ENCODE assay signal across 12 cellular contexts in the genomic region with DNA sequence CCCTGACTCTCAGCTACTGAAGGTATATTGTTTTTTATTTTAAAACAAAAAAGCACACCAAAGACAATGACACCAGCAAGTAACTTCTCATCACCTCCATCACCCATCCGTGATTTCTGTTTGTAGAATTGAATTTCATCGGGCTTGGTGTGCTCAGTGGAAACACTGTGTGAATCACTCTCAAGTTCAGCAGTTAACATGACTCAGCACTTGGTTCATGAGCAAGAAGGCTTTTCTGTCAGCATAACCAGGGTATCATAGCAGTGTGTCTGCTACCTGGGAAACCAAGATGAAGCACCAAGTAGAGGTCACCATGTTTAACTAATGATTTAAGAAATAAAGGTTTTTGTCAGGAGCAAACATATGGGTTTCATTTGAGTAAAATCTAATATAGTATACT.
DNase-seq lines count a peak whose midpoint lies in the region; ATAC-seq, FAIRE-seq and TF ChIP-seq lines count a peak whose summit lies in the region.
"Had no signal": no experiment of that assay in that cellular context is flagged by ENCODE, and none has a peak within 500 bp of the region (broad histone marks: within the 10 kb centered on the region; RNA-seq: fewer than 3 reads in every experiment).

No MANE protein-coding gene starts in this region.

- H3K27me3 Mint-ChIP-seq in T-helper 2 cell treated with Interferon-gamma antibody and Interleukin-4, amounts not matched to agents 5 μg/mL and 100 μg/mL, for 36 hours (ENCODE audit: low read depth), result no peaks in the 10 kb centered on the region

- peaks cover 16% of the 10 kb centered on the region for H3K4me1 Mint-ChIP-seq in T-helper 2 cell treated with Interferon-gamma antibody and Interleukin-4, amounts not matched to agents 5 μg/mL and 100 μg/mL, for 36 hours (ENCODE audit: low read depth)

- H3K4me1 ChIP-seq in tibial artery, result no peaks in the 10 kb centered on the region

- intact Hi-C loops in tibial artery (cut with DNase I; ENCODE audit: low total_unique reads), result no loop called here

- no peak overlapping the region for H3K27ac ChIP-seq in tibial artery
- H3K27ac ChIP-seq: SK-N-MC had no signal

- H3K4me3 Mint-ChIP-seq in T-helper 2 cell treated with Interferon-gamma antibody and Interleukin-4, amounts not matched to agents 5 μg/mL and 100 μg/mL, for 36 hours, result no peak overlapping the region
- H3K4me3 Mint-ChIP-seq: nephron progenitor cell, type B pancreatic cell had no signal

- no peak overlapping the region for H3K27ac Mint-ChIP-seq in T-helper 2 cell treated with Interferon-gamma antibody and Interleukin-4, amounts not matched to agents 5 μg/mL and 100 μg/mL, for 36 hours
- H3K27ac Mint-ChIP-seq: nephron progenitor cell, type B pancreatic cell had no signal

- FAIRE-seq in GM12891 (lab: Jason Lieb, UNC), result peak; percentile 43

- DNase-seq in ACHN, result peak; percentile 71
- no peak for DNase-seq in GM12891 (ENCODE audit: insufficient read length, low spot score)
- peak; percentile 34 for DNase-seq in SW480 (ENCODE audit: low spot score)
- peak; percentile 74 for DNase-seq in fibroblast of villous mesenchyme (ENCODE audit: low read depth)
- DNase-seq in tibial artery, result no peak
- no peak for DNase-seq in T-helper 2 cell treated with Interferon-gamma antibody and Interleukin-4, amounts not matched to agents 5 μg/mL and 100 μg/mL, for 36 hours (ENCODE audit: low spot score)
- DNase-seq: NCI-H2171 treated with DMSO at 0.1 percent for 48 hours, nephron progenitor cell had no signal

- H3K27me3 ChIP-seq in tibial artery, result no peaks in the 10 kb centered on the region

- ATAC-seq in GM21528 (IDR thresholded peaks at IDR 0.05; ENCODE audit: low FRiP score, unreplicated experiment) (no peak), HG02610 (IDR thresholded peaks at IDR 0.05; ENCODE audit: unreplicated experiment) (no peak)

- H3K9me3 ChIP-seq in tibial artery, result peaks cover 0 to 5% (median 0%) of the 10 kb centered on the region in 3 donors

- TF ChIP-seq CTCF in fibroblast of villous mesenchyme (IDR thresholded peaks at IDR 0.05; ENCODE audit: insufficient read depth, low read depth, low read length) (no peak), tibial artery (IDR thresholded peaks at IDR 0.05) (no peak)

- H3K36me3 ChIP-seq in tibial artery, result no peaks in the 10 kb centered on the region

- H3K9me3 Mint-ChIP-seq in T-helper 2 cell treated with Interferon-gamma antibody and Interleukin-4, amounts not matched to agents 5 μg/mL and 100 μg/mL, for 36 hours, result peaks cover 21% of the 10 kb centered on the region

- H3K36me3 Mint-ChIP-seq in T-helper 2 cell treated with Interferon-gamma antibody and Interleukin-4, amounts not matched to agents 5 μg/mL and 100 μg/mL, for 36 hours (ENCODE audit: low read depth), result peaks cover 48% of the 10 kb centered on the region
- H3K36me3 Mint-ChIP-seq: type B pancreatic cell had no signal

- in situ Hi-C loops in ACHN (cut with HindIII; ENCODE audit: low pct_ligation_motif_present, low pct_unique_long_range_greater_than_20kb, low sequenced_read_pairs), result no loop called here

- no peak for TF ChIP-seq POLR2A in GM12891 (IDR thresholded peaks at IDR 0.05; ENCODE audit: low read depth, low read length)

- no peak overlapping the region for H3K4me3 ChIP-seq in fibroblast of villous mesenchyme (ENCODE audit: low read depth, low read length)
- H3K4me3 ChIP-seq in tibial artery, result no peak overlapping the region
- H3K4me3 ChIP-seq: SK-N-MC had no signal

TF ChIP-seq in GM12891, 5 proteins besides CTCF, POLR2A, EP300 and RAD21:
- TF ChIP-seq PAX5 (IDR thresholded peaks at IDR 0.05; ENCODE audit: insufficient read depth, low read length, severe bottlenecking), result no peak
- no peak for TF ChIP-seq POU2F2 (IDR thresholded peaks at IDR 0.05; ENCODE audit: low read depth, low read length)
- TF ChIP-seq SPI1 (IDR thresholded peaks at IDR 0.05; ENCODE audit: low read depth, low read length), result no peak
- TF ChIP-seq POLR2AphosphoS5 (IDR thresholded peaks at IDR 0.05; ENCODE audit: low read depth, low read length), result no peak
- no peak for TF ChIP-seq TAF1 (IDR thresholded peaks at IDR 0.05; ENCODE audit: low read depth, low read length)

Comparison
In these comparisons a context has a peak if more than half of its experiments do, and no peak if none do; other contexts are left out.
1. DNase-seq: peak in ACHN (single experiment), SW480 (single experiment) and fibroblast of villous mesenchyme (single experiment); none in GM12891 (single experiment), tibial artery (0 of 2) and T-helper 2 cell treated with Interferon-gamma antibody and Interleukin-4, amounts not matched to agents 5 μg/mL and 100 μg/mL, for 36 hours (single experiment).